Comparison of ENCODE assay signal across 10 cellular contexts in genomic region chr20:34377072-34377847, GRCh38. TPM values are rescaled to one million over a fixed set of nuclear protein-coding genes. Genes with fewer than 3 reads are reported as not detected.
A peak's percentile ranks its signal among the peaks of the same experiment; 100 is the strongest.
DNase-seq lines count a peak whose midpoint lies in the region; ATAC-seq, FAIRE-seq and TF ChIP-seq lines count a peak whose summit lies in the region.
"Had no signal": no experiment of that assay in that cellular context is flagged by ENCODE, and none has a peak within 500 bp of the region (broad histone marks: within the 10 kb centered on the region; RNA-seq: fewer than 3 reads in every experiment).

No MANE protein-coding gene starts in this region.

- H3K9me3 ChIP-seq in kidney (ENCODE audit: control insufficient read depth in 1 of 2, low read length in 2 of 2), result no peaks in the 10 kb centered on the region

- peak overlapping the region; percentile 26 to 34 for H3K27ac ChIP-seq in kidney (ENCODE audit: low read depth in 2 of 2, low read length in 2 of 2)

- no peak overlapping the region for H3K9ac ChIP-seq in kidney (ENCODE audit: low read length in 2 of 2)

- TF ChIP-seq CTCF in kidney (IDR thresholded peaks at IDR 0.05; ENCODE audit: borderline replicate concordance, extremely low read depth, insufficient read depth), result no peak

- peak; percentile 74 for ATAC-seq in GM18498 (IDR thresholded peaks at IDR 0.05; ENCODE audit: unreplicated experiment)
- peak; percentile 73 for ATAC-seq in GM19467 (IDR thresholded peaks at IDR 0.05; ENCODE audit: unreplicated experiment)
- peak; percentile 71 for ATAC-seq in HG03135 (IDR thresholded peaks at IDR 0.05; ENCODE audit: unreplicated experiment)
- ATAC-seq in GM19455 (IDR thresholded peaks at IDR 0.05; ENCODE audit: unreplicated experiment), result no peak
- ATAC-seq in HG03457 (IDR thresholded peaks at IDR 0.05; ENCODE audit: unreplicated experiment), result no peak

- intact Hi-C loops in kidney (cut with DNase I), result no loop called here

- no peak overlapping the region for H3K4me3 ChIP-seq in kidney (ENCODE audit: low read length in 2 of 2)

- H3K4me1 ChIP-seq in kidney (ENCODE audit: control insufficient read depth in 1 of 2, insufficient read depth in 1 of 2, low read depth in 1 of 2, low read length in 2 of 2), result peaks cover 0 to 19% of the 10 kb centered on the region in 2 donors

- no peak for FAIRE-seq in kidney (lab: Jason Lieb, UNC)

- peaks cover 0 to 5% of the 10 kb centered on the region in 2 donors for H3K36me3 ChIP-seq in kidney (ENCODE audit: control insufficient read depth in 1 of 2, insufficient read depth in 2 of 2, low read length in 2 of 2)

- no peak for DNase-seq in kidney
- DNase-seq in COLO668 (lab: John Stamatoyannopoulos, UW; ENCODE audit: unreplicated experiment), result no peak
- no peak for DNase-seq in CD1c-positive myeloid dendritic cell (ENCODE audit: extremely low spot score)
- DNase-seq: NCI-H1436, SIG-M5 had no signal

RNA-seq across cellular contexts. Expression of gene ITCH, which starts 14.2 kb away (rescaled TPM):
- total RNA-seq in kidney, result 63.1 TPM
- polyA plus RNA-seq in kidney (ENCODE audit: insufficient read depth, low read depth, low replicate concordance), result 10.1 TPM

Comparison
In these comparisons a context has a peak if more than half of its experiments do, and no peak if none do; other contexts are left out.
1. ATAC-seq: peak in GM18498 (single experiment), GM19467 (single experiment) and HG03135 (single experiment); none in GM19455 (single experiment) and HG03457 (single experiment).